In the genomic region with DNA sequence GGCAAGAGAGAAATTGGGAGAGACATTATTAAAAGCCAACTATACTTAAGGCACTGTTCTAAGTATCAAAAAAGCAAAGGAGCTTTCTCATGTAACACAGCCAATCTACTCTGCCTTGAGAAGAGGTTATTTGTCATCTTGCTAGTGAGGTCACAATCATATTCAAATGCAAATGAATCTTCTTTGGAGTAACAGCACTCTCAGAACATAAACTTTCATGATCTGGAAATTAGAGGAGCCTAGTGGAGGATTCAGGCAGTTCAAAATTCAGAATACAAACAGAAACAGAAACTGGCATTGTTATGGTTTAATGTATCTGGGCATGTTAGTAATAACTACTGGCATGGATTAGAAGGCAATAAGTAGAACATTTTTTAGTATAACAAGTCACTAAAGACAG, we compare ENCODE assay signal across 9 cellular contexts. TPM values are rescaled to one million over a fixed set of nuclear protein-coding genes. Genes with fewer than 3 reads are reported as not detected.
DNase-seq lines count a peak whose midpoint lies in the region; ATAC-seq and TF ChIP-seq lines count a peak whose summit lies in the region.
"Had no signal": no experiment of that assay in that cellular context is flagged by ENCODE, and none has a peak within 500 bp of the region (broad histone marks: within the 10 kb centered on the region; RNA-seq: fewer than 3 reads in every experiment).

No MANE protein-coding gene starts in this region.

- no peak overlapping the region for H2AFZ ChIP-seq in trophoblast cell (ENCODE audit: insufficient read depth, low read length, poor library complexity)

- H3K27me3 Mint-ChIP-seq in brain (no peaks in the 10 kb centered on the region), nephron (ENCODE audit: low read depth) (no peaks in the 10 kb centered on the region)

- no peaks in the 10 kb centered on the region for H3K9me3 Mint-ChIP-seq in brain
- no peaks in the 10 kb centered on the region for H3K9me3 Mint-ChIP-seq in nephron

- no peak overlapping the region for H4K12ac ChIP-seq in trophoblast cell (ENCODE audit: low read depth, low read length)

- no peak overlapping the region for H3K4ac ChIP-seq in trophoblast cell (ENCODE audit: low read depth, low read length)

- H3K14ac ChIP-seq in trophoblast cell (ENCODE audit: low read length): no peak overlapping the region

- H3K79me2 ChIP-seq in trophoblast cell (ENCODE audit: control insufficient read depth, insufficient read depth, low read length, poor library complexity): peaks cover 15% of the 10 kb centered on the region

- TF ChIP-seq CTCF in GM06990 (IDR thresholded peaks at IDR 0.05; ENCODE audit: insufficient read depth, low read length, poor library complexity, severe bottlenecking) (peak; percentile 5), brain (conservative IDR thresholded peaks at IDR 0.05) (peak in 1 of 2 experiments; percentile 12), nephron (IDR thresholded peaks at IDR 0.05; ENCODE audit: unreplicated experiment in 3 of 3) (no peak)

- H3K27ac ChIP-seq in trophoblast cell (ENCODE audit: low read depth, low read length): no peak overlapping the region
- H3K27ac ChIP-seq: VCaP had no signal

- H3K9me3 ChIP-seq in trophoblast cell (ENCODE audit: insufficient read depth, low read depth, low read length): no peaks in the 10 kb centered on the region

- no peaks in the 10 kb centered on the region for H3K4me1 ChIP-seq in trophoblast cell (ENCODE audit: control insufficient read depth in 1 of 2, insufficient read depth in 2 of 2, low read length in 2 of 2)

- no peaks in the 10 kb centered on the region for H3K79me1 ChIP-seq in trophoblast cell (ENCODE audit: low read length)

- H3K27me3 ChIP-seq in GM06990 (replicated peaks; ENCODE audit: control insufficient read depth, insufficient read depth, low read length) (no peaks in the 10 kb centered on the region), trophoblast cell (ENCODE audit: insufficient read depth, low read length) (no peaks in the 10 kb centered on the region)

- H3K4me3 ChIP-seq in GM06990 (replicated peaks; ENCODE audit: low read depth, low read length): no peak overlapping the region
- no peak overlapping the region for H3K4me3 ChIP-seq in trophoblast cell (ENCODE audit: low read depth, low read length)

- H3K4me2 ChIP-seq in trophoblast cell (ENCODE audit: low read length): no peak overlapping the region

- peaks cover 7% of the 10 kb centered on the region for H3K36me3 Mint-ChIP-seq in brain
- no peaks in the 10 kb centered on the region for H3K36me3 Mint-ChIP-seq in nephron (ENCODE audit: low read depth)

- no peak overlapping the region for H2BK5ac ChIP-seq in trophoblast cell (ENCODE audit: low read depth, low read length, poor library complexity)

- DNase-seq in GM06990 (ENCODE audit: extremely low read depth, insufficient read length) (no peak), LHCN-M2 (ENCODE audit: low read depth) (peak; percentile 28), trophoblast cell (no peak), GM19238 (ENCODE audit: insufficient read length, low spot score) (no peak)
- no peak for DNase-seq in stimulated activated CD4-positive, alpha-beta T cell treated with anti-CD3 and anti-CD28 coated beads, Interleukin-2, amount 100 ng/mL, for 24 hours

- H3K27ac Mint-ChIP-seq in brain: peak overlapping the region; percentile 34 to 89 (median 83)
- H3K27ac Mint-ChIP-seq in nephron: peak overlapping the region in 2 of 3 experiments; percentile 3 to 37

- no peak overlapping the region for H2BK120ac ChIP-seq in trophoblast cell (ENCODE audit: insufficient read depth, low read length, poor library complexity)

- no peak overlapping the region for H3K18ac ChIP-seq in trophoblast cell (ENCODE audit: low read length)

- H3K36me3 ChIP-seq in GM06990 (ENCODE audit: control insufficient read depth, insufficient read depth, low read length) (no peaks in the 10 kb centered on the region), trophoblast cell (ENCODE audit: control insufficient read depth in 1 of 2, insufficient read depth in 2 of 2, low read length in 2 of 2) (peaks cover 0 to 2% of the 10 kb centered on the region in 2 experiments)

- no peak for ATAC-seq in GM19324 (IDR thresholded peaks at IDR 0.05; ENCODE audit: low FRiP score, unreplicated experiment)

- H2AK5ac ChIP-seq in trophoblast cell (ENCODE audit: low read length): no peak overlapping the region

- H3K23ac ChIP-seq in trophoblast cell (ENCODE audit: low read length): no peak overlapping the region

- peaks cover 67% of the 10 kb centered on the region for H3K4me1 Mint-ChIP-seq in brain
- H3K4me1 Mint-ChIP-seq in nephron: peaks cover 23% of the 10 kb centered on the region

- H3K9ac ChIP-seq in trophoblast cell (ENCODE audit: low read length): no peak overlapping the region

- H4K8ac ChIP-seq in trophoblast cell (ENCODE audit: low read depth, low read length): no peak overlapping the region

- peak overlapping the region; percentile 22 to 62 (median 45) for H3K4me3 Mint-ChIP-seq in brain
- no peak overlapping the region for H3K4me3 Mint-ChIP-seq in nephron

- no peak overlapping the region for H4K91ac ChIP-seq in trophoblast cell (ENCODE audit: low read depth, low read length)

- H2BK12ac ChIP-seq in trophoblast cell (ENCODE audit: low read length): no peak overlapping the region

RNA-seq across cellular contexts. Expression of gene ARID4B, which starts 57.4 kb away (rescaled TPM):
- 13.0 and 19.1 TPM in 2 replicates for total RNA-seq in LHCN-M2 (2014; rRNA removed)
- 4.1 TPM for polyA plus RNA-seq in LHCN-M2 (2012)
- polyA plus RNA-seq in brain (ENCODE audit: insufficient read depth, low read depth, low replicate concordance): 8.1 TPM
- 24.9 and 25.2 TPM in 2 replicates for polyA plus RNA-seq in trophoblast cell (2013)

RNA-seq across cellular contexts. Expression of gene GGPS1, which starts 57.7 kb away (rescaled TPM):
- total RNA-seq in LHCN-M2 (2014; rRNA removed): 14.5 and 18.2 TPM in 2 replicates
- polyA plus RNA-seq in LHCN-M2 (2012): 14.7 TPM
- 22.3 TPM for polyA plus RNA-seq in brain (ENCODE audit: insufficient read depth, low read depth, low replicate concordance)
- polyA plus RNA-seq in trophoblast cell (2013): 52.1 and 52.6 TPM in 2 replicates

Comparison
In these comparisons a context has a peak if more than half of its experiments do, and no peak if none do; other contexts are left out.
1. H3K4me3 Mint-ChIP-seq: peak in brain (5 of 5); none in nephron (0 of 3).